1 cellular context compared by ENCODE assay signal in genomic region chr15:68582864-68583263, GRCh38.
TF ChIP-seq lines count a peak whose summit lies in the region.

No MANE protein-coding gene starts in this region.

TF ChIP-seq in HEK293, 187 proteins besides CTCF, POLR2A, EP300 and RAD21 (continued from another document):
- TF ChIP-seq ZSCAN5A (tag by site-specific recombination; IDR thresholded peaks at IDR 0.05) (no peak), ZNF692 (tag by site-specific recombination; IDR thresholded peaks at IDR 0.05) (no peak), ZFHX2 (tag by site-specific recombination; conservative IDR thresholded peaks at IDR 0.05) (0 out of 2 replicates have a peak, but pooled peaks have one; percentile 11)
TF ChIP-seq in HEK293: peak in this region for 3.
